Comparison of ENCODE assay signal across 1 cellular context in genomic region chr19:43084196-43084832, GRCh38.
TF ChIP-seq lines count a peak whose summit lies in the region.

No MANE protein-coding gene starts in this region.

TF ChIP-seq in HCT116, 20 proteins besides CTCF, POLR2A, EP300 and RAD21:
- TF ChIP-seq MAX (IDR thresholded peaks at IDR 0.05) = peak; percentile 71
